9 cellular contexts compared by ENCODE assay signal in the genomic region with DNA sequence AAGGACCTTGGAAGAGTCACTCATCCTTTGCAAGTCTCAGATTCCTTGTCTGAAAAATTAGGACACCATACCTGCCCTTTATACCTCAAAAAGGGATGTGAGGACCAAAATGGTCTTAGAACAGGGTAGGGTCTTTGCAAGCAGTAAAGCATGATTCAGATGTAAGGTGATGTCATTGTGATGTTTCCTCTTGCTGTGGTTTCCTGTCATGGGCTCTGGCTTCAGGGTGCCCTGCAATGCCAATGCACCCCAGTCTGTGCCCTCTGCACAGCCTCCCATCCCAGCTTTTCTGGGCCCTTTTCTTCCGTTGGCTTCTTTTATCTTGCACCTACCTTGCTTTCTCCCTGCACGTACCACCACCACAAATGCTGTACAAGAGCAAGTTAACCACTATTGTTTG.
DNase-seq lines count a peak whose midpoint lies in the region; ATAC-seq and TF ChIP-seq lines count a peak whose summit lies in the region.
"Had no signal": no experiment of that assay in that cellular context is flagged by ENCODE, and none has a peak within 500 bp of the region (broad histone marks: within the 10 kb centered on the region; RNA-seq: fewer than 3 reads in every experiment).

No MANE protein-coding gene starts in this region.

- no peak for TF ChIP-seq CTCF in NB4 (IDR thresholded peaks at IDR 0.05; ENCODE audit: low read depth, low read length)
- no peak for TF ChIP-seq CTCF in nephron progenitor cell (IDR thresholded peaks at IDR 0.05)

- H3K4me1 Mint-ChIP-seq in CD8-positive, alpha-beta memory T cell: peaks cover 32 to 43% (median 32%) of the 10 kb centered on the region in 3 donors
- H3K4me1 Mint-ChIP-seq in nephron progenitor cell: peaks cover 87% of the 10 kb centered on the region

- no peak overlapping the region for H3K4me3 ChIP-seq in CD8-positive, alpha-beta memory T cell (ENCODE audit: low read length)
- H3K4me3 ChIP-seq in NB4 (ENCODE audit: low read depth, low read length): no peak overlapping the region

- peaks cover 0 to 5% (median 0%) of the 10 kb centered on the region in 3 donors for H3K36me3 Mint-ChIP-seq in CD8-positive, alpha-beta memory T cell
- H3K36me3 Mint-ChIP-seq in activated naive CD4-positive, alpha-beta T cell treated with anti-CD3 and anti-CD28 coated beads, Interleukin-2, amount 50 U/mL, for 72 hours: no peaks in the 10 kb centered on the region
- peaks cover 8% of the 10 kb centered on the region for H3K36me3 Mint-ChIP-seq in nephron progenitor cell (ENCODE audit: low read depth)

- no peaks in the 10 kb centered on the region for H3K9me3 Mint-ChIP-seq in CD8-positive, alpha-beta memory T cell
- no peaks in the 10 kb centered on the region for H3K9me3 Mint-ChIP-seq in activated naive CD4-positive, alpha-beta T cell treated with anti-CD3 and anti-CD28 coated beads, Interleukin-2, amount 50 U/mL, for 72 hours
- no peaks in the 10 kb centered on the region for H3K9me3 Mint-ChIP-seq in nephron progenitor cell

- H3K4me1 ChIP-seq in CD8-positive, alpha-beta memory T cell (ENCODE audit: insufficient read depth, low read length): peaks cover 15% of the 10 kb centered on the region

- POLR2A ChIA-PET in CD8-positive, alpha-beta memory T cell (lab: Charles Lee): interaction anchor here (0.5 kb wide), 1 partner anchor 42 kb away, joined by 3 read pairs; no protein-coding TSS in a partner anchor

- CTCF ChIA-PET in CD8-positive, alpha-beta memory T cell (lab: Charles Lee): no interaction called here

- no peaks in the 10 kb centered on the region for H3K27me3 ChIP-seq in CD8-positive, alpha-beta memory T cell (ENCODE audit: insufficient read depth, low read length, poor library complexity, severe bottlenecking)

- H3K27ac Mint-ChIP-seq in CD8-positive, alpha-beta memory T cell: peak overlapping the region; percentile 25 to 89 (median 72)
- H3K27ac Mint-ChIP-seq in activated naive CD4-positive, alpha-beta T cell treated with anti-CD3 and anti-CD28 coated beads, Interleukin-2, amount 50 U/mL, for 72 hours: peak overlapping the region in 1 of 2 donors; percentile 68
- H3K27ac Mint-ChIP-seq in nephron progenitor cell: peak overlapping the region; percentile 99

- H3K27ac ChIP-seq in CD8-positive, alpha-beta memory T cell (ENCODE audit: low read depth, low read length): no peak overlapping the region

- no peaks in the 10 kb centered on the region for H3K36me3 ChIP-seq in CD8-positive, alpha-beta memory T cell (ENCODE audit: insufficient read depth, low read length)

- H3K9me3 ChIP-seq in CD8-positive, alpha-beta memory T cell (ENCODE audit: low read length): no peaks in the 10 kb centered on the region

- no peak for TF ChIP-seq POLR2A in NB4 (IDR thresholded peaks at IDR 0.05; ENCODE audit: extremely low read depth, insufficient read length)

- peak in 3 of 5 donors; percentile 17 to 31 (median 27) for DNase-seq in CD8-positive, alpha-beta memory T cell
- peak; percentile 20 for DNase-seq in NB4 (ENCODE audit: low read depth)
- DNase-seq in activated naive CD4-positive, alpha-beta T cell treated with anti-CD3 and anti-CD28 coated beads, Interleukin-2, amount 50 U/mL, for 72 hours (ENCODE audit: low spot score in 2 of 2): no peak
- no peak for DNase-seq in nephron progenitor cell
- no peak for DNase-seq in HPDE6-E6E7 (ENCODE audit: extremely low spot score)
- no peak for DNase-seq in SKM-1 (lab: John Stamatoyannopoulos, UW; ENCODE audit: unreplicated experiment)
- DNase-seq in NCI-H1092 (lab: John Stamatoyannopoulos, UW): no peak
- DNase-seq: NCI-H345 had no signal

- peak; percentile 78 to 87 for ATAC-seq in activated naive CD4-positive, alpha-beta T cell treated with anti-CD3 and anti-CD28 coated beads, Interleukin-2, amount 50 U/mL, for 72 hours
- ATAC-seq: left lobe of liver had no signal

- H3K27me3 Mint-ChIP-seq in CD8-positive, alpha-beta memory T cell: no peaks in the 10 kb centered on the region
- H3K27me3 Mint-ChIP-seq in nephron progenitor cell (ENCODE audit: low read depth, poor library complexity): peaks cover 7% of the 10 kb centered on the region

- H3K4me3 Mint-ChIP-seq in CD8-positive, alpha-beta memory T cell: peak overlapping the region in 5 of 7 donors; percentile 14 to 71 (median 51)
- no peak overlapping the region for H3K4me3 Mint-ChIP-seq in nephron progenitor cell

Comparison
In these comparisons a context has a peak if more than half of its experiments do, and no peak if none do; other contexts are left out.
1. DNase-seq: peak in CD8-positive, alpha-beta memory T cell (3 of 5) and NB4 (single experiment); none in activated naive CD4-positive, alpha-beta T cell treated with anti-CD3 and anti-CD28 coated beads, Interleukin-2, amount 50 U/mL, for 72 hours (0 of 2), nephron progenitor cell (single experiment), HPDE6-E6E7 (single experiment), SKM-1 (single experiment) and NCI-H1092 (single experiment).